Comparison of ENCODE assay signal across 15 cellular contexts in the genomic region with DNA sequence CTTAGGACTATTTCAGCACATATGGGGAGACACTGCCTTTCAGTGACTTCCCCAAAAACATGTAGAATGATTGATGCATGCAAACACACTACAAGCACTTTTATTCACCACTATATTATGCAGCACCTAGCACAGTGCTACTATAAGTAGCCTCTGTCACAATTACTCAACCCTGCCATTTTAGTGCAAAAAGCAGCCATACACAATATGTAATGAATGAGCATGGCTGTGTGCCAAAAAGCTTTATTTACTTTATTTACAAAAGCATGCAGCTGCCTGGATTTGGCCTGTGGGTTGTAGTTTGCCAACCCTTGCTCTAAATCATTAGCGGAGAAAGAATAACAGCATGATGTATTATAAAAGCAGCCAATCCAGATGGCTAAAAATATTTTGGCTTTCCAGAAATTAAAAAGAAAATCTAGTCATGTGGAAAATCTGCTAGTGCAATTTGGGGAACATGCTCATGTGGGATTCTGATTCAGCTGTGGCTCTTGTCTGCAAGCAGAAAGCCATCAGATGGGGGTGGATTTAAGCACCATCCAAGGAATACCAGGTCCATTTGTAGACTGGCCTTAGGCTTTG.
DNase-seq lines count a peak whose midpoint lies in the region; ATAC-seq and TF ChIP-seq lines count a peak whose summit lies in the region.
"Had no signal": no experiment of that assay in that cellular context is flagged by ENCODE, and none has a peak within 500 bp of the region (broad histone marks: within the 10 kb centered on the region; RNA-seq: fewer than 3 reads in every experiment).

No MANE protein-coding gene starts in this region.

- no peak overlapping the region for H3K4me3 ChIP-seq in epithelial cell of esophagus (ENCODE audit: low read length)
- H3K4me3 ChIP-seq: body of pancreas had no signal

- DNase-seq in DMS79 (lab: John Stamatoyannopoulos, UW) (peak; percentile 60), NCI-H1417 treated with DMSO at 0.1 percent for 48 hours (lab: John Stamatoyannopoulos, UW) (peak; percentile 60), NCI-H460 (ENCODE audit: extremely low read depth, low read depth) (peak; percentile 15), epithelial cell of esophagus (ENCODE audit: low read depth) (peak; percentile 81), AG08396 (ENCODE audit: low spot score) (no peak)
- no peak for DNase-seq in activated naive CD4-positive, alpha-beta T cell (lab: John Stamatoyannopoulos, UW)
- no peak for DNase-seq in activated T-cell treated with anti-CD3 and anti-CD28 coated beads, Interleukin-2, amount 50 U/mL, for 1 hour
- DNase-seq: activated B cell treated with CpG ODN at 0.5 μM for 24 hours; body of pancreas; CD8-positive, alpha-beta T cell; posterior cingulate gyrus; stimulated activated CD4-positive, alpha-beta T cell treated with anti-CD3 and anti-CD28 coated beads, Interleukin-1b, Interleukin-23, amount 100 ng/mL, for 48 hours had no signal

- no peak for ATAC-seq in HG03565 (IDR thresholded peaks at IDR 0.05; ENCODE audit: unreplicated experiment)
- ATAC-seq: body of pancreas; CD8-positive, alpha-beta T cell; SK-N-SH treated with all-trans-retinoic acid at 6 μM for 48 hours; stimulated activated memory B cell treated with anti-CD40 and anti-IgM and Interleukin-4, amounts not matched to agents 10 μg/mL and 1 μg/mL and 100 μg/mL, for 72 hours had no signal

- TF ChIP-seq CTCF in epithelial cell of esophagus (IDR thresholded peaks at IDR 0.05; ENCODE audit: insufficient read depth, low read depth, low read length, missing control alignments) = no peak

Comparison
In these comparisons a context has a peak if more than half of its experiments do, and no peak if none do; other contexts are left out.
1. DNase-seq: peak in DMS79 (single experiment), NCI-H1417 treated with DMSO at 0.1 percent for 48 hours (single experiment), NCI-H460 (single experiment) and epithelial cell of esophagus (single experiment); none in activated naive CD4-positive, alpha-beta T cell (0 of 4), AG08396 (single experiment) and activated T-cell treated with anti-CD3 and anti-CD28 coated beads, Interleukin-2, amount 50 U/mL, for 1 hour (single experiment).